ENCODE assay signal across 9 cellular contexts in genomic region chrX:15911729-15912550, GRCh38. TPM values are rescaled to one million over a fixed set of nuclear protein-coding genes. Genes with fewer than 3 reads are reported as not detected.
DNase-seq lines count a peak whose midpoint lies in the region; FAIRE-seq and TF ChIP-seq lines count a peak whose summit lies in the region.
"Had no signal": no experiment of that assay in that cellular context is flagged by ENCODE, and none has a peak within 500 bp of the region (broad histone marks: within the 10 kb centered on the region; RNA-seq: fewer than 3 reads in every experiment).

No MANE protein-coding gene starts in this region.

- no peak overlapping the region for H2BK120ac ChIP-seq in trophoblast cell (ENCODE audit: insufficient read depth, low read length, poor library complexity)

- H2BK12ac ChIP-seq in trophoblast cell (ENCODE audit: low read length) = no peak overlapping the region

- H3K36me3 ChIP-seq in trophoblast cell (ENCODE audit: control insufficient read depth in 1 of 2, insufficient read depth in 2 of 2, low read length in 2 of 2) = no peaks in the 10 kb centered on the region

- FAIRE-seq in GM18507 (lab: Jason Lieb, UNC) = peak; percentile 52

- no peak overlapping the region for H2AFZ ChIP-seq in trophoblast cell (ENCODE audit: insufficient read depth, low read length, poor library complexity)
- H2AFZ ChIP-seq: parathyroid adenoma had no signal

- no CpG with 5 or more reads among the region's 4 CpGs for WGBS in trophoblast cell (ENCODE audit: extremely low coverage, insufficient coverage, insufficient read length)

- no peak overlapping the region for H3K4ac ChIP-seq in trophoblast cell (ENCODE audit: low read depth, low read length)

- no peaks in the 10 kb centered on the region for H3K4me1 ChIP-seq in trophoblast cell (ENCODE audit: control insufficient read depth in 1 of 2, insufficient read depth in 2 of 2, low read length in 2 of 2)
- H3K4me1 ChIP-seq: parathyroid adenoma had no signal

- no peak overlapping the region for H4K91ac ChIP-seq in trophoblast cell (ENCODE audit: low read depth, low read length)

- no peaks in the 10 kb centered on the region for H3K79me2 ChIP-seq in trophoblast cell (ENCODE audit: control insufficient read depth, insufficient read depth, low read length, poor library complexity)
- H3K79me2 ChIP-seq: parathyroid adenoma had no signal

- H2BK5ac ChIP-seq in trophoblast cell (ENCODE audit: low read depth, low read length, poor library complexity) = no peak overlapping the region

- no peak overlapping the region for H2AK5ac ChIP-seq in trophoblast cell (ENCODE audit: low read length)

- no peaks in the 10 kb centered on the region for H3K79me1 ChIP-seq in trophoblast cell (ENCODE audit: low read length)

- no peak for TF ChIP-seq CTCF in cardiac fibroblast (IDR thresholded peaks at IDR 0.05; ENCODE audit: low read depth, low read length)

- H4K12ac ChIP-seq in trophoblast cell (ENCODE audit: low read depth, low read length) = no peak overlapping the region

- H4K8ac ChIP-seq in trophoblast cell (ENCODE audit: low read depth, low read length) = no peak overlapping the region

- H3K9me3 ChIP-seq in trophoblast cell (ENCODE audit: insufficient read depth, low read depth, low read length) = no peaks in the 10 kb centered on the region

- no peak overlapping the region for H3K4me2 ChIP-seq in trophoblast cell (ENCODE audit: low read length)

- H3K4me3 ChIP-seq in cardiac fibroblast (replicated peaks in 1 of 2; ENCODE audit: low read depth in 2 of 2, low read length in 2 of 2) (no peak overlapping the region), trophoblast cell (ENCODE audit: low read depth, low read length) (no peak overlapping the region)

- DNase-seq in GM18507 (ENCODE audit: extremely low spot score, insufficient read length, low read depth) (no peak), Kasumi-1 (lab: John Stamatoyannopoulos, UW) (peak; percentile 74 to 86), cardiac fibroblast (ENCODE audit: low read depth in 2 of 2) (peak; percentile 5 to 11), trophoblast cell (peak; percentile 2 to 38), COLO829 (ENCODE audit: low spot score) (no peak), cortex of kidney (lab: John Stamatoyannopoulos, UW) (no peak), NCI-H748 (lab: John Stamatoyannopoulos, UW; ENCODE audit: unreplicated experiment) (no peak)
- DNase-seq: NCI-H1930 had no signal

- no peak overlapping the region for H3K18ac ChIP-seq in trophoblast cell (ENCODE audit: low read length)

- no peak overlapping the region for H3K27ac ChIP-seq in trophoblast cell (ENCODE audit: low read depth, low read length)
- H3K27ac ChIP-seq: parathyroid adenoma had no signal

- H3K9ac ChIP-seq in trophoblast cell (ENCODE audit: low read length) = no peak overlapping the region
- H3K9ac ChIP-seq: parathyroid adenoma had no signal

- no peaks in the 10 kb centered on the region for H3K27me3 ChIP-seq in trophoblast cell (ENCODE audit: insufficient read depth, low read length)

- H3K14ac ChIP-seq in trophoblast cell (ENCODE audit: low read length) = no peak overlapping the region

- no peak overlapping the region for H3K23ac ChIP-seq in trophoblast cell (ENCODE audit: low read length)

RNA-seq across cellular contexts. Expression of gene AP1S2, which starts 57.3 kb away (rescaled TPM):
- polyA plus RNA-seq in trophoblast cell (2013) = 15.4 and 16.8 TPM in 2 replicates

Comparison
In these comparisons a context has a peak if more than half of its experiments do, and no peak if none do; other contexts are left out.
1. DNase-seq: peak in Kasumi-1 (2 of 2), cardiac fibroblast (2 of 2) and trophoblast cell (2 of 2); none in GM18507 (single experiment), COLO829 (single experiment), cortex of kidney (single experiment) and NCI-H748 (single experiment).